ENCODE assay signal across 29 cellular contexts in genomic region chr5:15640116-15640515, GRCh38.
"Had no signal": no experiment of that assay in that cellular context is flagged by ENCODE, and none has a peak within 500 bp of the region (broad histone marks: within the 10 kb centered on the region; RNA-seq: fewer than 3 reads in every experiment).

No MANE protein-coding gene starts in this region.

- H3K4me1 ChIP-seq: suprapubic skin had no signal

- H3K4me3 Mint-ChIP-seq: stimulated activated effector memory CD8-positive, alpha-beta T cell treated with anti-CD3 and anti-CD28 coated beads, Interleukin-12 subunit alpha, Interleukin-12 subunit beta, amount 100 ng/mL, for 72 hours; stimulated activated memory B cell treated with anti-CD40 and anti-IgM and Interleukin-4, amounts not matched to agents 10 μg/mL and 1 μg/mL and 100 μg/mL, for 72 hours; stimulated activated naive B cell treated with anti-CD40 and anti-IgM and Interleukin-4, amounts not matched to agents 10 μg/mL and 1 μg/mL and 100 μg/mL, for 72 hours; stimulated activated naive CD8-positive, alpha-beta T cell treated with anti-CD3 and anti-CD28 coated beads, Interleukin-15, amount 100 ng/mL, for 72 hours; stimulated activated naive CD8-positive, alpha-beta T cell treated with anti-CD3 and anti-CD28 coated beads, Interleukin-15, Interleukin-2, amounts not matched to agents 100 ng/mL and 50 ng/mL, for 24 hours; type B pancreatic cell had no signal

- H3K4me1 Mint-ChIP-seq: stimulated activated effector memory CD8-positive, alpha-beta T cell treated with anti-CD3 and anti-CD28 coated beads, Interleukin-12 subunit alpha, Interleukin-12 subunit beta, amount 100 ng/mL, for 72 hours; stimulated activated memory B cell treated with anti-CD40 and anti-IgM and Interleukin-4, amounts not matched to agents 10 μg/mL and 1 μg/mL and 100 μg/mL, for 72 hours; stimulated activated naive B cell treated with anti-CD40 and anti-IgM and Interleukin-4, amounts not matched to agents 10 μg/mL and 1 μg/mL and 100 μg/mL, for 72 hours; stimulated activated naive CD8-positive, alpha-beta T cell treated with anti-CD3 and anti-CD28 coated beads, Interleukin-15, amount 100 ng/mL, for 72 hours had no signal

- H3K36me3 ChIP-seq: stomach, suprapubic skin, thoracic aorta, thyroid gland, tibial artery, transverse colon, upper lobe of left lung, upper lobe of right lung, uterus, vagina had no signal

- H3K9me3 ChIP-seq: stomach, testis, thoracic aorta, thyroid gland, tibial artery, tibial nerve, transverse colon, upper lobe of left lung, upper lobe of right lung, uterus, vagina had no signal

- H3K27me3 ChIP-seq: stomach, suprapubic skin, testis, thyroid gland, tibial artery, tibial nerve, transverse colon, upper lobe of left lung, upper lobe of right lung, uterus, vagina had no signal

- DNase-seq: stimulated activated CD4-positive, alpha-beta T cell treated with anti-CD3 and anti-CD28 coated beads, Interleukin-2, amount 100 ng/mL, for 48 hours; stimulated activated CD4-positive, alpha-beta T cell treated with anti-CD3 and anti-CD28 coated beads, Interleukin-4, amount 100 ng/mL, for 1 hour; stimulated activated CD4-positive, alpha-beta T cell treated with anti-CD3 and anti-CD28 coated beads, Interleukin-4, amount 100 ng/mL, for 24 hours; stimulated activated CD4-positive, alpha-beta T cell treated with anti-CD3 and anti-CD28 coated beads, Interleukin-4, amount 100 ng/mL, for 4 hours; stimulated activated CD8-positive, alpha-beta memory T cell treated with anti-CD3 and anti-CD28 coated beads, Interleukin-4, amount 100 ng/mL, for 48 hours; stimulated activated naive B cell treated with anti-CD40 and anti-IgM and Interleukin-4, amounts not matched to agents 10 μg/mL and 1 μg/mL and 100 μg/mL, for 72 hours; stimulated activated naive CD4-positive, alpha-beta T cell; stimulated activated naive CD4-positive, alpha-beta T cell treated with Interleukin-2 at 50 U/mL for 16 hours; stimulated activated naive CD8-positive, alpha-beta T cell treated with anti-CD3 and anti-CD28 coated beads, Interleukin-15, amount 100 ng/mL, for 72 hours; stimulated activated naive CD8-positive, alpha-beta T cell treated with anti-CD3 and anti-CD28 coated beads, Interleukin-15, Interleukin-2, amounts not matched to agents 100 U/mL and 50 U/mL, for 24 hours; stomach; substantia nigra; testis; thyroid gland; tibial artery; transverse colon; trophoblast cell; upper lobe of left lung; upper lobe of right lung; uterus had no signal

- H3K4me3 ChIP-seq: stomach, suprapubic skin, testis, thoracic aorta, thyroid gland, tibial artery, tibial nerve, transverse colon, upper lobe of left lung, upper lobe of right lung, uterus, vagina had no signal

- ATAC-seq: stimulated activated effector memory CD8-positive, alpha-beta T cell treated with anti-CD3 and anti-CD28 coated beads, Interleukin-12 subunit alpha, Interleukin-12 subunit beta, amount 100 ng/mL, for 72 hours; stimulated activated memory B cell treated with anti-CD40 and anti-IgM and Interleukin-4, amounts not matched to agents 10 μg/mL and 1 μg/mL and 100 μg/mL, for 72 hours; stimulated activated naive B cell treated with anti-CD40 and anti-IgM and Interleukin-4, amounts not matched to agents 10 μg/mL and 1 μg/mL and 100 μg/mL, for 72 hours; stimulated activated naive CD8-positive, alpha-beta T cell treated with anti-CD3 and anti-CD28 coated beads, Interleukin-15, amount 100 ng/mL, for 72 hours; stimulated activated naive CD8-positive, alpha-beta T cell treated with anti-CD3 and anti-CD28 coated beads, Interleukin-15, Interleukin-2, amounts not matched to agents 100 U/mL and 50 U/mL, for 24 hours; upper lobe of right lung had no signal

- FAIRE-seq: urothelium cell line had no signal

- H3K27ac ChIP-seq: stomach, suprapubic skin, testis, thoracic aorta, thyroid gland, tibial artery, tibial nerve, transverse colon, upper lobe of left lung, upper lobe of right lung, uterus, vagina had no signal

- H3K27me3 Mint-ChIP-seq: stimulated activated memory B cell treated with anti-CD40 and anti-IgM and Interleukin-4, amounts not matched to agents 10 μg/mL and 1 μg/mL and 100 μg/mL, for 72 hours; stimulated activated naive B cell treated with anti-CD40 and anti-IgM and Interleukin-4, amounts not matched to agents 10 μg/mL and 1 μg/mL and 100 μg/mL, for 72 hours; stimulated activated naive CD8-positive, alpha-beta T cell treated with anti-CD3 and anti-CD28 coated beads, Interleukin-15, amount 100 ng/mL, for 72 hours; stimulated activated naive CD8-positive, alpha-beta T cell treated with anti-CD3 and anti-CD28 coated beads, Interleukin-15, Interleukin-2, amounts not matched to agents 100 ng/mL and 50 ng/mL, for 24 hours; type B pancreatic cell had no signal

- H3K27ac Mint-ChIP-seq: stimulated activated effector memory CD8-positive, alpha-beta T cell treated with anti-CD3 and anti-CD28 coated beads, Interleukin-12 subunit alpha, Interleukin-12 subunit beta, amount 100 ng/mL, for 72 hours; stimulated activated memory B cell treated with anti-CD40 and anti-IgM and Interleukin-4, amounts not matched to agents 10 μg/mL and 1 μg/mL and 100 μg/mL, for 72 hours; stimulated activated naive B cell treated with anti-CD40 and anti-IgM and Interleukin-4, amounts not matched to agents 10 μg/mL and 1 μg/mL and 100 μg/mL, for 72 hours; stimulated activated naive CD8-positive, alpha-beta T cell treated with anti-CD3 and anti-CD28 coated beads, Interleukin-15, amount 100 ng/mL, for 72 hours; stimulated activated naive CD8-positive, alpha-beta T cell treated with anti-CD3 and anti-CD28 coated beads, Interleukin-15, Interleukin-2, amounts not matched to agents 100 ng/mL and 50 ng/mL, for 24 hours; type B pancreatic cell had no signal

- H3K36me3 Mint-ChIP-seq: stimulated activated effector memory CD8-positive, alpha-beta T cell treated with anti-CD3 and anti-CD28 coated beads, Interleukin-12 subunit alpha, Interleukin-12 subunit beta, amount 100 ng/mL, for 72 hours; stimulated activated memory B cell treated with anti-CD40 and anti-IgM and Interleukin-4, amounts not matched to agents 10 μg/mL and 1 μg/mL and 100 μg/mL, for 72 hours; stimulated activated naive B cell treated with anti-CD40 and anti-IgM and Interleukin-4, amounts not matched to agents 10 μg/mL and 1 μg/mL and 100 μg/mL, for 72 hours; type B pancreatic cell had no signal

- H3K9me3 Mint-ChIP-seq: stimulated activated naive CD8-positive, alpha-beta T cell treated with anti-CD3 and anti-CD28 coated beads, Interleukin-15, Interleukin-2, amounts not matched to agents 100 ng/mL and 50 ng/mL, for 24 hours had no signal
